8 cellular contexts compared by ENCODE assay signal in the genomic region with DNA sequence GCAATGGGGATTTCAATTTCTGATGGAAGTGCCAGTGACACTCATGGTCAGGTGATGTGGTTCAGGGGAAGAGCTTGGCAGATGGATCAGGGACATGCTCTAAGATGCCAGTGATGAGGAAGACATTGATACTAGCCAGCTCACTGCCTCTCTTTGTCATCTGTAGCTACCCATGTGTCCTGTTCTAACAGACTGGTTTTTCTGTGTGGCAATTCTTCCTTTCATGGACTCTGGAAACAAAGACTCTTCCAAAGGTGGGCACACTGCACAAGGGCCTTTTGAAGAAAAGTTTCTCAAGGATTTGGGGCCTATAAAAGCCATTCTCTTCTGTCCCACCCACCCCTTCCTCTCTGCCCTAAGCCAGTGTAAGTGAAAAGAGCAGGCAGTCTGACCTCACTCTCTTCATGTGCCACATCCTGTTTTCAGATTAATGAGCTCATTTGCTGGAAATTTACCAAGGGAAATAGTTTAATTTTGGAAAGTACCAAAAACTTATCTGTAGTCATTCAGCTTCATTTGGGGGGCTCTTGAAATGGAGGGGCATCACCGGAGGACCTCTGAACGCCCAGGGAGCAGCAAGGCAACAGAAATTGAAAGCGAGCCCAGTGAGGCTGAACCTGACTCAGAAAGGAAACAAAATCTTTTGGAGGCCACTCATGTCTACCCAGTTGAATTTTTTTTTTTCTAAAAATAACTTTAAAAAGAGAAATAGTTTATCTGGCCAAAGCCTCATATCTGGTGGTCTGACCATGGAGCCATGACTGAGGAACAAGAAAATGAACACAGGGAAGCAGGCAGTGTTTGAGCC. TPM values are rescaled to one million over a fixed set of nuclear protein-coding genes. Genes with fewer than 3 reads are reported as not detected.
DNase-seq lines count a peak whose midpoint lies in the region; ATAC-seq and TF ChIP-seq lines count a peak whose summit lies in the region.

No MANE protein-coding gene starts in this region.

- H3K27me3 ChIP-seq in ascending aorta (no peaks in the 10 kb centered on the region), mesenchymal stem cell (ENCODE audit: control insufficient read depth in 1 of 2, insufficient read depth in 1 of 2, low read length in 2 of 2) (no peaks in the 10 kb centered on the region)

- H2BK120ac ChIP-seq in mesenchymal stem cell (ENCODE audit: low read depth, low read length), result no peak overlapping the region

- no peaks in the 10 kb centered on the region for H3K36me3 ChIP-seq in ascending aorta
- no peaks in the 10 kb centered on the region for H3K36me3 ChIP-seq in mesenchymal stem cell (ENCODE audit: control insufficient read depth in 1 of 2, insufficient read depth in 2 of 2, low read depth in 1 of 2, low read length in 2 of 2)

- TF ChIP-seq CTCF in ascending aorta (IDR thresholded peaks at IDR 0.05) (no peak), type B pancreatic cell (conservative IDR thresholded peaks at IDR 0.05) (no peak)

- H3K9me3 ChIP-seq in ascending aorta (no peaks in the 10 kb centered on the region), mesenchymal stem cell (ENCODE audit: control insufficient read depth, low read length) (no peaks in the 10 kb centered on the region)

- intact Hi-C loops in ascending aorta (cut with DNase I), result loop anchor here (10.0 kb wide), 2 partner anchors 197 to 353 kb away; no protein-coding TSS in a partner anchor

- peak overlapping the region; percentile 71 for H2BK5ac ChIP-seq in mesenchymal stem cell (ENCODE audit: low read depth, low read length, poor library complexity, severe bottlenecking)

- no peak overlapping the region for H3K23ac ChIP-seq in mesenchymal stem cell (ENCODE audit: low read length in 2 of 2)

- H3K9me3 Mint-ChIP-seq in type B pancreatic cell, result no peaks in the 10 kb centered on the region

- peaks cover 3% of the 10 kb centered on the region for H3K79me1 ChIP-seq in mesenchymal stem cell (replicated peaks; ENCODE audit: low read length, poor library complexity, severe bottlenecking)

- H2BK12ac ChIP-seq in mesenchymal stem cell (ENCODE audit: low read length in 2 of 2), result peak overlapping the region in 1 of 2 experiments; percentile 90

- peak overlapping the region; percentile 21 for H2AK5ac ChIP-seq in mesenchymal stem cell (ENCODE audit: low read length, severe bottlenecking)

- H3K27ac Mint-ChIP-seq in type B pancreatic cell, result no peak overlapping the region

- peak; percentile 70 for DNase-seq in AG08395 (ENCODE audit: low spot score)
- peak; percentile 81 for DNase-seq in RPMI8226
- DNase-seq in ascending aorta (ENCODE audit: low spot score in 2 of 2), result peak in 1 of 2 donors; percentile 84
- peak; percentile 67 for DNase-seq in mesenchymal stem cell
- no peak for DNase-seq in type B pancreatic cell (ENCODE audit: extremely low spot score, unreplicated experiment)
- no peak for DNase-seq in iPS-NIHi7 (ENCODE audit: extremely low spot score)

- H3K4me1 Mint-ChIP-seq in type B pancreatic cell (ENCODE audit: unreplicated experiment), result peaks cover 24% of the 10 kb centered on the region

- peaks cover 44 to 80% of the 10 kb centered on the region in 2 donors for H3K4me1 ChIP-seq in ascending aorta
- peaks cover 31% of the 10 kb centered on the region for H3K4me1 ChIP-seq in mesenchymal stem cell (ENCODE audit: control insufficient read depth, insufficient read depth, low read depth, low read length)

- H2AFZ ChIP-seq in mesenchymal stem cell (ENCODE audit: low read depth, low read length), result no peak overlapping the region

- H3K36me3 Mint-ChIP-seq in type B pancreatic cell, result no peaks in the 10 kb centered on the region

- peak overlapping the region; percentile 62 for H4K91ac ChIP-seq in mesenchymal stem cell (ENCODE audit: low read length)

- H3K4me2 ChIP-seq in mesenchymal stem cell (ENCODE audit: low read length, poor library complexity, severe bottlenecking), result peak overlapping the region; percentile 48

- H3K4me3 Mint-ChIP-seq in type B pancreatic cell, result peak overlapping the region; percentile 67

- 77% methylated on average over 3 of the region's 3 CpGs for WGBS in mesenchymal stem cell

- H3K4me3 ChIP-seq in ascending aorta (no peak overlapping the region), mesenchymal stem cell (ENCODE audit: insufficient read depth in 1 of 2, low read depth in 1 of 2, low read length in 2 of 2) (no peak overlapping the region)

- H3K27ac ChIP-seq in ascending aorta, result peak overlapping the region; percentile 97 to 98
- H3K27ac ChIP-seq in mesenchymal stem cell (ENCODE audit: low read length, poor library complexity, severe bottlenecking), result peak overlapping the region; percentile 69

- no peak overlapping the region for H2BK15ac ChIP-seq in mesenchymal stem cell (ENCODE audit: low read depth, poor library complexity, severe bottlenecking)

- peak overlapping the region; percentile 78 for H3K9ac ChIP-seq in mesenchymal stem cell (ENCODE audit: low read length)

- peak overlapping the region in 1 of 2 experiments; percentile 62 for H3K4ac ChIP-seq in mesenchymal stem cell (ENCODE audit: low read depth in 1 of 2, low read length in 2 of 2)

- H4K8ac ChIP-seq in mesenchymal stem cell (ENCODE audit: low read length), result peak overlapping the region; percentile 63

- H3K18ac ChIP-seq in mesenchymal stem cell (ENCODE audit: low read depth in 1 of 2, low read length in 2 of 2), result peak overlapping the region; percentile 8 to 81

- peaks cover 10% of the 10 kb centered on the region for H3K27me3 Mint-ChIP-seq in type B pancreatic cell

- peak; percentile 41 for ATAC-seq in GM18858 (IDR thresholded peaks at IDR 0.05; ENCODE audit: unreplicated experiment)
- ATAC-seq in HG03045 (IDR thresholded peaks at IDR 0.05; ENCODE audit: unreplicated experiment), result peak; percentile 39

- H3K14ac ChIP-seq in mesenchymal stem cell (ENCODE audit: low read length in 2 of 2), result peak overlapping the region in 1 of 2 experiments; percentile 3

RNA-seq across cellular contexts. Expression of a gene that starts 4.9 kb away (rescaled TPM):
- total RNA-seq in ascending aorta, result 16.7 TPM
- 0.65 TPM for polyA plus RNA-seq in mesenchymal stem cell (2013, experiment 1 of 2)
- polyA plus RNA-seq in mesenchymal stem cell (2013, experiment 2 of 2), result 0.68 TPM
- total RNA-seq in type B pancreatic cell (ENCODE audit: low replicate concordance), result 1.9 and 3.1 TPM in 2 replicates

RNA-seq across cellular contexts. Expression of a gene that starts 54.5 kb away (rescaled TPM):
- total RNA-seq in ascending aorta (33.0 TPM), type B pancreatic cell (ENCODE audit: low replicate concordance) (31.0 and 39.6 TPM in 2 replicates)
- 16.7 TPM for polyA plus RNA-seq in mesenchymal stem cell (2013, experiment 1 of 2)
- polyA plus RNA-seq in mesenchymal stem cell (2013, experiment 2 of 2), result 15.1 TPM

Comparison
In these comparisons a context has a peak if more than half of its experiments do, and no peak if none do; other contexts are left out.
1. DNase-seq: peak in AG08395 (single experiment), RPMI8226 (single experiment) and mesenchymal stem cell (single experiment); none in type B pancreatic cell (single experiment) and iPS-NIHi7 (single experiment).